11 cellular contexts compared by ENCODE assay signal in the genomic region with DNA sequence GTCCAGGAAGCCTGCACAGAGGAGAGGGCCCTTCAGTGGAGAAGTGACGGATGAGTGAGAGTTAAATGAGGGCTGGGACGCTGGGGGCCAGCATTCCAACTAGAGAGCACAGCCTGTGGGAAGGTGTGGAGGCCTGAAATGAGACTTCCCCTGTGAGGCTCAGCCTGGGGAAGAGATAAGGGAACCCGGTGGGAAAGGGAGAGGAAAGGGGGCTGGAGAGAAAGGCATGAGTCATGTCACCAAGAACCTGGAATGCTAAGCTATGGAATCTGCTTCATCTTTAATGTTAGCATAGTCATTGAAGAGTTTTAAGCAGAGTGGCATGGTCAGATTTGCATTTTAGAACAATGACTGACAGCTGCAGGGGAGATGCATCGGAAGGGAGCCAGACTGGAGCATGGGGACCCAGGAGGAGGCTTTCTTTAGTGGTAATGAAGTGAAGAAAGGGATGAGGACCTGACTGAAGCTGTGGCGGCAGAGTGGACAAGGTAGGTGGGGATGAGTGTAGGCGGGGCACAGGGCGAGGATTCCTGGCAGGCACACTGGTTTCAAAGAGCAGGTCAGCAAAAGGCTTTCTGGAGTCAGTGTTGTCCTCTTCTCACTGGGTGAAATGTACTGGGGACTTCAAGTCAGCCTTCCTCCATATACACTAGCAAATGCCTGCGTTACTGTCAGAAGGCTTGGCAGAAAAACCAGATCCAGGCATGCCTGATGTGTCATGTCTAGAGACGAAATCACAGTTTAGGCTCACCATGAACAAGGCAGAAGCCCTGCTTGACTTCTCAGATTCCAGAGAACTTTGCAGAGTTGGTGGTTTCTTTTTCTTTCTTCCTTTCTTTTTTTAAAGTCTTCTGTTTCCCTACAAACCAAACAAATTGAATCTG. TPM values are rescaled to one million over a fixed set of nuclear protein-coding genes. Genes with fewer than 3 reads are reported as not detected.
DNase-seq lines count a peak whose midpoint lies in the region; ATAC-seq and TF ChIP-seq lines count a peak whose summit lies in the region.
"Had no signal": no experiment of that assay in that cellular context is flagged by ENCODE, and none has a peak within 500 bp of the region (broad histone marks: within the 10 kb centered on the region; RNA-seq: fewer than 3 reads in every experiment).

No MANE protein-coding gene starts in this region.

- no peak overlapping the region for H3K9ac ChIP-seq in H9 (ENCODE audit: extremely low read depth, insufficient read length, low read length)

- H3K4me1 Mint-ChIP-seq in H9: peaks cover 23 to 29% of the 10 kb centered on the region in 2 experiments
- no peaks in the 10 kb centered on the region for H3K4me1 Mint-ChIP-seq in stimulated activated effector memory CD8-positive, alpha-beta T cell treated with anti-CD3 and anti-CD28 coated beads, Interleukin-12 subunit alpha, Interleukin-12 subunit beta, amount 100 ng/mL, for 72 hours
- H3K4me1 Mint-ChIP-seq: central memory CD8-positive, alpha-beta T cell had no signal

- no peaks in the 10 kb centered on the region for H3K23me2 ChIP-seq in H9 (ENCODE audit: insufficient read length, low read depth, low read length, poor library complexity, severe bottlenecking)

- no peak overlapping the region for H2BK5ac ChIP-seq in H9 (ENCODE audit: insufficient read length, low read length)

- ATAC-seq in heart right ventricle: peak in 6 of 8 donors; percentile 20 to 70 (median 46)
- ATAC-seq in stimulated activated effector memory CD8-positive, alpha-beta T cell treated with anti-CD3 and anti-CD28 coated beads, Interleukin-12 subunit alpha, Interleukin-12 subunit beta, amount 100 ng/mL, for 72 hours: no peak
- no peak for ATAC-seq in GM18870 (IDR thresholded peaks at IDR 0.05; ENCODE audit: unreplicated experiment)
- ATAC-seq in GM21447 (IDR thresholded peaks at IDR 0.05; ENCODE audit: unreplicated experiment): no peak

- H3K4me1 ChIP-seq in H9 (ENCODE audit: insufficient read depth, low read length) (peaks cover 4% of the 10 kb centered on the region), heart right ventricle (peaks cover 4 to 99% (median 85%) of the 10 kb centered on the region in 9 donors), sigmoid colon (peaks cover 0 to 98% (median 73%) of the 10 kb centered on the region in 4 donors)

- no peaks in the 10 kb centered on the region for H3K79me1 ChIP-seq in H9 (ENCODE audit: insufficient read depth, low read depth, low read length, poor library complexity, severe bottlenecking)

- TF ChIP-seq POLR2A in sigmoid colon (IDR thresholded peaks at IDR 0.05): no peak

- no peaks in the 10 kb centered on the region for H4K20me1 ChIP-seq in H9 (ENCODE audit: control insufficient read depth, insufficient read depth, insufficient read length)

- H2AK5ac ChIP-seq in H9 (ENCODE audit: insufficient read length, low read length): no peak overlapping the region

- no peaks in the 10 kb centered on the region for H3K9me3 Mint-ChIP-seq in H9
- no peaks in the 10 kb centered on the region for H3K9me3 Mint-ChIP-seq in stimulated activated effector memory CD8-positive, alpha-beta T cell treated with anti-CD3 and anti-CD28 coated beads, Interleukin-12 subunit alpha, Interleukin-12 subunit beta, amount 100 ng/mL, for 72 hours
- H3K9me3 Mint-ChIP-seq: central memory CD8-positive, alpha-beta T cell had no signal

- no peak for TF ChIP-seq CTCF in H9 (conservative IDR thresholded peaks at IDR 0.05)
- no peak for TF ChIP-seq CTCF in heart right ventricle (IDR thresholded peaks at IDR 0.05)
- TF ChIP-seq CTCF in sigmoid colon (IDR thresholded peaks at IDR 0.05): no peak

- WGBS in H9 (ENCODE audit: extremely low coverage, insufficient read length, low lambda C conversion rate): no CpG with 5 or more reads among the region's 9 CpGs
- WGBS in heart right ventricle, 2 donors: 42 to 48% methylated on average over 9 of the region's 9 CpGs
- WGBS in sigmoid colon, 2 donors: 55 to 76% methylated on average over 9 of the region's 9 CpGs

- no peak overlapping the region for H2BK120ac ChIP-seq in H9 (ENCODE audit: low read depth, low read length, poor library complexity, severe bottlenecking)

- no peak overlapping the region for H2AFZ ChIP-seq in H9 (ENCODE audit: low read length)

- DNase-seq in H9: peak; percentile 61
- DNase-seq in astrocyte of the hippocampus (ENCODE audit: low read depth, low spot score): peak; percentile 56
- DNase-seq in heart right ventricle: no peak
- no peak for DNase-seq in sigmoid colon
- DNase-seq in effector CD4-positive, alpha-beta T cell: no peak
- DNase-seq in stimulated activated effector memory CD8-positive, alpha-beta T cell treated with anti-CD3 and anti-CD28 coated beads, Interleukin-12 subunit alpha, Interleukin-12 subunit beta, amount 100 ng/mL, for 72 hours (ENCODE audit: low spot score in 2 of 2): no peak
- DNase-seq: DND-41, NCI-H1436 had no signal

- peak overlapping the region in 1 of 3 experiments; percentile 41; a peak in 3 of 7 replicates for H3K27ac Mint-ChIP-seq in H9
- no peak overlapping the region for H3K27ac Mint-ChIP-seq in stimulated activated effector memory CD8-positive, alpha-beta T cell treated with anti-CD3 and anti-CD28 coated beads, Interleukin-12 subunit alpha, Interleukin-12 subunit beta, amount 100 ng/mL, for 72 hours

- H3T11ph ChIP-seq in H9 (ENCODE audit: low read length): no peak overlapping the region

- H3K4ac ChIP-seq in H9 (ENCODE audit: low read depth, low read length): no peak overlapping the region

- H3K36me3 ChIP-seq in heart right ventricle (peaks cover 0 to 11% (median 0%) of the 10 kb centered on the region in 9 donors), sigmoid colon (no peaks in the 10 kb centered on the region)

- H2BK20ac ChIP-seq in H9 (ENCODE audit: low read depth, low read length, poor library complexity, severe bottlenecking): no peak overlapping the region

- no peak overlapping the region for H3K18ac ChIP-seq in H9 (ENCODE audit: insufficient read length, low read depth, low read length)

- H3K9me3 ChIP-seq in H9 (ENCODE audit: control insufficient read depth, low read depth, low read length) (no peaks in the 10 kb centered on the region), heart right ventricle (no peaks in the 10 kb centered on the region), sigmoid colon (no peaks in the 10 kb centered on the region)

- intact Hi-C loops in heart right ventricle (cut with DNase I): loop anchor here in 1 of 10 donors (5.0 kb wide), 1 partner anchor 79 kb away; no protein-coding TSS in a partner anchor
- intact Hi-C loops in sigmoid colon (cut with DNase I): no loop called here

- no peaks in the 10 kb centered on the region for H3K79me2 ChIP-seq in H9 (ENCODE audit: insufficient read depth, low read length)

- peak overlapping the region in 1 of 10 donors; percentile 2 for H3K4me3 ChIP-seq in heart right ventricle
- H3K4me3 ChIP-seq in sigmoid colon: peak overlapping the region in 1 of 4 donors; percentile 14

- H3K27me3 ChIP-seq in H9 (ENCODE audit: insufficient read depth, low read length): no peaks in the 10 kb centered on the region
- H3K27me3 ChIP-seq in heart right ventricle: no peaks in the 10 kb centered on the region
- no peaks in the 10 kb centered on the region for H3K27me3 ChIP-seq in sigmoid colon

- no peak overlapping the region for H3K56ac ChIP-seq in H9 (ENCODE audit: insufficient read length, low read depth, low read length)

- H2BK15ac ChIP-seq in H9 (ENCODE audit: low read depth, low read length): no peak overlapping the region

- no peak overlapping the region for H3K27ac ChIP-seq in H9 (ENCODE audit: insufficient read length, low read depth, low read length)
- peak overlapping the region in 5 of 10 donors; percentile 5 to 41 (median 33) for H3K27ac ChIP-seq in heart right ventricle
- H3K27ac ChIP-seq in sigmoid colon: peak overlapping the region; percentile 37 to 74 (median 60)

- no peak overlapping the region for H3K4me2 ChIP-seq in H9 (ENCODE audit: insufficient read depth, insufficient read length, low read length)

- no peak overlapping the region for H4K8ac ChIP-seq in H9 (replicated peaks; ENCODE audit: insufficient read length, low read depth, low read length)

- H3K36me3 Mint-ChIP-seq in H9 (ENCODE audit: insufficient read depth in 1 of 3, low read depth in 3 of 3): no peaks in the 10 kb centered on the region
- no peaks in the 10 kb centered on the region for H3K36me3 Mint-ChIP-seq in stimulated activated effector memory CD8-positive, alpha-beta T cell treated with anti-CD3 and anti-CD28 coated beads, Interleukin-12 subunit alpha, Interleukin-12 subunit beta, amount 100 ng/mL, for 72 hours

- no peaks in the 10 kb centered on the region; the same call in 1 of the 2 replicates for H3K27me3 Mint-ChIP-seq in H9 (ENCODE audit: low read depth)

- H3K4me3 Mint-ChIP-seq in H9: peak overlapping the region in 1 of 2 experiments; percentile 21; a peak in 2 of 5 replicates
- no peak overlapping the region for H3K4me3 Mint-ChIP-seq in stimulated activated effector memory CD8-positive, alpha-beta T cell treated with anti-CD3 and anti-CD28 coated beads, Interleukin-12 subunit alpha, Interleukin-12 subunit beta, amount 100 ng/mL, for 72 hours
- H3K4me3 Mint-ChIP-seq: central memory CD8-positive, alpha-beta T cell had no signal

- H4K91ac ChIP-seq in H9 (ENCODE audit: insufficient read length, low read depth, low read length): no peak overlapping the region

- no peak for TF ChIP-seq EP300 in sigmoid colon (IDR thresholded peaks at IDR 0.05)

- no peak overlapping the region for H2BK12ac ChIP-seq in H9 (ENCODE audit: insufficient read length, low read depth, low read length)

- no peak overlapping the region for H3K14ac ChIP-seq in H9 (ENCODE audit: insufficient read depth, low read length)

- H4K5ac ChIP-seq in H9 (ENCODE audit: insufficient read length, low read depth, low read length): no peak overlapping the region

- H3K23ac ChIP-seq in H9 (ENCODE audit: insufficient read length, low read depth, low read length): no peak overlapping the region

RNA-seq across cellular contexts. Expression of gene RGL1, which starts 8.0 kb away (rescaled TPM):
- total RNA-seq in H9 (2021) (1.4 TPM in 2 replicates), heart right ventricle (10 to 100 TPM; 12.6 to 33.4 (median 18.9) TPM), sigmoid colon (10 to 100 TPM; 23.8 to 42.1 (median 30.8) TPM)
- polyA plus RNA-seq in heart right ventricle (1 to 10 TPM; 3.8 to 9.8 TPM), sigmoid colon (1 to 10 TPM; 8.3 to 9.6 (median 8.9) TPM)

Comparison
In these comparisons a context has a peak if more than half of its experiments do, and no peak if none do; other contexts are left out.
1. DNase-seq: peak in H9 (single experiment) and astrocyte of the hippocampus (single experiment); none in heart right ventricle (0 of 2), sigmoid colon (single experiment), effector CD4-positive, alpha-beta T cell (single experiment) and stimulated activated effector memory CD8-positive, alpha-beta T cell treated with anti-CD3 and anti-CD28 coated beads, Interleukin-12 subunit alpha, Interleukin-12 subunit beta, amount 100 ng/mL, for 72 hours (0 of 2).
2. ATAC-seq: peak in heart right ventricle (6 of 8); none in stimulated activated effector memory CD8-positive, alpha-beta T cell treated with anti-CD3 and anti-CD28 coated beads, Interleukin-12 subunit alpha, Interleukin-12 subunit beta, amount 100 ng/mL, for 72 hours (single experiment), GM18870 (single experiment) and GM21447 (single experiment).